In the genomic region with DNA sequence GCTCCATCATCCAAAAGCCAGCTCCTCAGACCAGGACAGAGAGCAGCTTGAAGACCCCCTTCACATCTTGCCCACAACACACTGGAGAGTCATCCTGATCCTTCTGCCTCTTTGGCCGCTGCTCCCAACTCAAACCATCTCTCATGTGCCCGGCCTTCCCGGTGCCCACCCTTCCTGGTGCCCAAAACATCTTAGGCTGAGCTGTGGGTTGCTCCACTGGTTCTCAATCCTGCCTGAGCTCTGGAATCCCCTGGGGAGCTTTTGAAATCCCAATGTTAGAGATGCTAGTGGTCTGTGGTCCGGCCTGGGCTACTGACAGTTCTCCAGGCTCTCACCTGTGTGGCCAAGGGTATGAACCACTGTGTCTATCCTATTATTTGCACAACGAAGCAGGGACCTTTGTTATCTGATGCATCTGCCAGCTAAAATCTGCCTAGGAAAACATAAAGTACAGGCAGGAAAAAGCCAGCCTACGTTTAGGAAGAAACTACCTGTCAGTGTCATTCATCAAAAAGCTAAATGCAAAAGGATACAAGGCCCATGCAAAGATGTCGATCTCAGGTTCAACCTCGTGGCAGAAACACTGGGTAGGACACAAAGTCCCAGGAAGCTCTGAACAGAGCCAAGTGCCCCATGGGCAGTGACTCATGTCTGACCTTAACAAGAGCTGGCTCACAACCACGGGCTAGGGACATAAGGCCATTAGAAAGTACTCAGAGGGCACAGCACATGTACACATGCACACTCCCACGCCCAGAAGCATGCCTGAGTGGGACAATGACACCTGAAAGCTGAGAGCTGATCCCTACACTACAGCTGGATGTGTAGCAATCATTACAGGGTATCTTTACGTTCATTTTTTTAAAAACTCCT, we compare ENCODE assay signal across 1 cellular context.
TF ChIP-seq lines count a peak whose summit lies in the region.

No MANE protein-coding gene starts in this region.

TF ChIP-seq in H1, 55 proteins besides CTCF, POLR2A, EP300 and RAD21 (continued from another document):
- TF ChIP-seq, protein P1, sequence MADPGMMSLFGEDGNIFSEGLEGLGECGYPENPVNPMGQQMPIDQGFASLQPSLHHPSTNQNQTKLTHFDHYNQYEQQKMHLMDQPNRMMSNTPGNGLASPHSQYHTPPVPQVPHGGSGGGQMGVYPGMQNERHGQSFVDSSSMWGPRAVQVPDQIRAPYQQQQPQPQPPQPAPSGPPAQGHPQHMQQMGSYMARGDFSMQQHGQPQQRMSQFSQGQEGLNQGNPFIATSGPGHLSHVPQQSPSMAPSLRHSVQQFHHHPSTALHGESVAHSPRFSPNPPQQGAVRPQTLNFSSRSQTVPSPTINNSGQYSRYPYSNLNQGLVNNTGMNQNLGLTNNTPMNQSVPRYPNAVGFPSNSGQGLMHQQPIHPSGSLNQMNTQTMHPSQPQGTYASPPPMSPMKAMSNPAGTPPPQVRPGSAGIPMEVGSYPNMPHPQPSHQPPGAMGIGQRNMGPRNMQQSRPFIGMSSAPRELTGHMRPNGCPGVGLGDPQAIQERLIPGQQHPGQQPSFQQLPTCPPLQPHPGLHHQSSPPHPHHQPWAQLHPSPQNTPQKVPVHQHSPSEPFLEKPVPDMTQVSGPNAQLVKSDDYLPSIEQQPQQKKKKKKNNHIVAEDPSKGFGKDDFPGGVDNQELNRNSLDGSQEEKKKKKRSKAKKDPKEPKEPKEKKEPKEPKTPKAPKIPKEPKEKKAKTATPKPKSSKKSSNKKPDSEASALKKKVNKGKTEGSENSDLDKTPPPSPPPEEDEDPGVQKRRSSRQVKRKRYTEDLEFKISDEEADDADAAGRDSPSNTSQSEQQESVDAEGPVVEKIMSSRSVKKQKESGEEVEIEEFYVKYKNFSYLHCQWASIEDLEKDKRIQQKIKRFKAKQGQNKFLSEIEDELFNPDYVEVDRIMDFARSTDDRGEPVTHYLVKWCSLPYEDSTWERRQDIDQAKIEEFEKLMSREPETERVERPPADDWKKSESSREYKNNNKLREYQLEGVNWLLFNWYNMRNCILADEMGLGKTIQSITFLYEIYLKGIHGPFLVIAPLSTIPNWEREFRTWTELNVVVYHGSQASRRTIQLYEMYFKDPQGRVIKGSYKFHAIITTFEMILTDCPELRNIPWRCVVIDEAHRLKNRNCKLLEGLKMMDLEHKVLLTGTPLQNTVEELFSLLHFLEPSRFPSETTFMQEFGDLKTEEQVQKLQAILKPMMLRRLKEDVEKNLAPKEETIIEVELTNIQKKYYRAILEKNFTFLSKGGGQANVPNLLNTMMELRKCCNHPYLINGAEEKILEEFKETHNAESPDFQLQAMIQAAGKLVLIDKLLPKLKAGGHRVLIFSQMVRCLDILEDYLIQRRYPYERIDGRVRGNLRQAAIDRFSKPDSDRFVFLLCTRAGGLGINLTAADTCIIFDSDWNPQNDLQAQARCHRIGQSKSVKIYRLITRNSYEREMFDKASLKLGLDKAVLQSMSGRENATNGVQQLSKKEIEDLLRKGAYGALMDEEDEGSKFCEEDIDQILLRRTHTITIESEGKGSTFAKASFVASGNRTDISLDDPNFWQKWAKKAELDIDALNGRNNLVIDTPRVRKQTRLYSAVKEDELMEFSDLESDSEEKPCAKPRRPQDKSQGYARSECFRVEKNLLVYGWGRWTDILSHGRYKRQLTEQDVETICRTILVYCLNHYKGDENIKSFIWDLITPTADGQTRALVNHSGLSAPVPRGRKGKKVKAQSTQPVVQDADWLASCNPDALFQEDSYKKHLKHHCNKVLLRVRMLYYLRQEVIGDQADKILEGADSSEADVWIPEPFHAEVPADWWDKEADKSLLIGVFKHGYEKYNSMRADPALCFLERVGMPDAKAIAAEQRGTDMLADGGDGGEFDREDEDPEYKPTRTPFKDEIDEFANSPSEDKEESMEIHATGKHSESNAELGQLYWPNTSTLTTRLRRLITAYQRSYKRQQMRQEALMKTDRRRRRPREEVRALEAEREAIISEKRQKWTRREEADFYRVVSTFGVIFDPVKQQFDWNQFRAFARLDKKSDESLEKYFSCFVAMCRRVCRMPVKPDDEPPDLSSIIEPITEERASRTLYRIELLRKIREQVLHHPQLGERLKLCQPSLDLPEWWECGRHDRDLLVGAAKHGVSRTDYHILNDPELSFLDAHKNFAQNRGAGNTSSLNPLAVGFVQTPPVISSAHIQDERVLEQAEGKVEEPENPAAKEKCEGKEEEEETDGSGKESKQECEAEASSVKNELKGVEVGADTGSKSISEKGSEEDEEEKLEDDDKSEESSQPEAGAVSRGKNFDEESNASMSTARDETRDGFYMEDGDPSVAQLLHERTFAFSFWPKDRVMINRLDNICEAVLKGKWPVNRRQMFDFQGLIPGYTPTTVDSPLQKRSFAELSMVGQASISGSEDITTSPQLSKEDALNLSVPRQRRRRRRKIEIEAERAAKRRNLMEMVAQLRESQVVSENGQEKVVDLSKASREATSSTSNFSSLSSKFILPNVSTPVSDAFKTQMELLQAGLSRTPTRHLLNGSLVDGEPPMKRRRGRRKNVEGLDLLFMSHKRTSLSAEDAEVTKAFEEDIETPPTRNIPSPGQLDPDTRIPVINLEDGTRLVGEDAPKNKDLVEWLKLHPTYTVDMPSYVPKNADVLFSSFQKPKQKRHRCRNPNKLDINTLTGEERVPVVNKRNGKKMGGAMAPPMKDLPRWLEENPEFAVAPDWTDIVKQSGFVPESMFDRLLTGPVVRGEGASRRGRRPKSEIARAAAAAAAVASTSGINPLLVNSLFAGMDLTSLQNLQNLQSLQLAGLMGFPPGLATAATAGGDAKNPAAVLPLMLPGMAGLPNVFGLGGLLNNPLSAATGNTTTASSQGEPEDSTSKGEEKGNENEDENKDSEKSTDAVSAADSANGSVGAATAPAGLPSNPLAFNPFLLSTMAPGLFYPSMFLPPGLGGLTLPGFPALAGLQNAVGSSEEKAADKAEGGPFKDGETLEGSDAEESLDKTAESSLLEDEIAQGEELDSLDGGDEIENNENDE (IDR thresholded peaks at IDR 0.05; ENCODE audit: insufficient replicate concordance, low read length), result no peak
- TF ChIP-seq SIRT6 (IDR thresholded peaks at IDR 0.05; ENCODE audit: low read length) (no peak), CBX8 (IDR thresholded peaks at IDR 0.05; ENCODE audit: borderline replicate concordance, low read depth, low read length) (no peak), TBP (IDR thresholded peaks at IDR 0.05; ENCODE audit: low read depth, low read length) (no peak), EGR1 (IDR thresholded peaks at IDR 0.05; ENCODE audit: borderline replicate concordance, low read depth, low read length) (no peak)
